Comparison of ENCODE assay signal across 1 cellular context in genomic region chr12:103401421-103401820, GRCh38.
TF ChIP-seq lines count a peak whose summit lies in the region.

No MANE protein-coding gene starts in this region.

TF ChIP-seq in HepG2, 621 proteins besides CTCF, POLR2A, EP300 and RAD21 (continued from another document):
- TF ChIP-seq AHDC1 (CRISPR knock-in tag; IDR thresholded peaks at IDR 0.05; ENCODE audit: borderline replicate concordance) (no peak), FOXA3 (CRISPR knock-in tag; IDR thresholded peaks at IDR 0.05) (no peak), ZNF891 (CRISPR knock-in tag; IDR thresholded peaks at IDR 0.05) (no peak), ZNF747 (CRISPR knock-in tag; IDR thresholded peaks at IDR 0.05; ENCODE audit: borderline replicate concordance) (no peak), MYC (CRISPR knock-in tag; IDR thresholded peaks at IDR 0.05; ENCODE audit: borderline replicate concordance) (no peak), NFE2 (CRISPR knock-in tag; IDR thresholded peaks at IDR 0.05) (peak; percentile 48; the same call in 1 of the 2 replicates), ZNF761 (CRISPR knock-in tag; conservative IDR thresholded peaks at IDR 0.05) (no peak), MAFF (IDR thresholded peaks at IDR 0.05; ENCODE audit: low read depth, low read length) (peak; percentile 23; the same call in 1 of the 2 replicates), ATF5 (CRISPR knock-in tag; IDR thresholded peaks at IDR 0.05; ENCODE audit: low read depth) (no peak), TFE3 (CRISPR knock-in tag; IDR thresholded peaks at IDR 0.05) (no peak), ZNF326 (CRISPR knock-in tag; IDR thresholded peaks at IDR 0.05; ENCODE audit: borderline replicate concordance) (no peak), NR0B2 (CRISPR knock-in tag; IDR thresholded peaks at IDR 0.05) (no peak), ZMYM2 (CRISPR knock-in tag; IDR thresholded peaks at IDR 0.05) (no peak), HDAC1 (CRISPR knock-in tag; IDR thresholded peaks at IDR 0.05) (no peak), NFE2L2 (IDR thresholded peaks at IDR 0.05; ENCODE audit: low read length) (peak; percentile 59; the same call in 1 of the 2 replicates), STAG1 (CRISPR knock-in tag; IDR thresholded peaks at IDR 0.05) (peak; percentile 52), SKIL (CRISPR knock-in tag; IDR thresholded peaks at IDR 0.05; ENCODE audit: borderline replicate concordance) (no peak), FOSL1 (CRISPR knock-in tag; IDR thresholded peaks at IDR 0.05; ENCODE audit: borderline replicate concordance) (peak; percentile 36; the same call in 1 of the 2 replicates), THAP11 (CRISPR knock-in tag; IDR thresholded peaks at IDR 0.05) (no peak), CENPT (CRISPR knock-in tag; IDR thresholded peaks at IDR 0.05; ENCODE audit: low read depth) (no peak), SMC3 (IDR thresholded peaks at IDR 0.05; ENCODE audit: low read length) (peak; percentile 2; the same call in 1 of the 2 replicates), ATF3 (CRISPR knock-in tag; IDR thresholded peaks at IDR 0.05) (peak; percentile 74), ZNF773 (CRISPR knock-in tag; IDR thresholded peaks at IDR 0.05; ENCODE audit: borderline replicate concordance) (no peak), GLMP (CRISPR knock-in tag; IDR thresholded peaks at IDR 0.05; ENCODE audit: borderline replicate concordance) (no peak), SUZ12 (IDR thresholded peaks at IDR 0.05; ENCODE audit: low read depth, low read length) (no peak), SP4 (CRISPR knock-in tag; IDR thresholded peaks at IDR 0.05) (no peak), JUND (CRISPR knock-in tag; IDR thresholded peaks at IDR 0.05) (peak; percentile 70), AHR (CRISPR knock-in tag; IDR thresholded peaks at IDR 0.05) (no peak), MAFK (conservative IDR thresholded peaks at IDR 0.05 in 1 of 2, IDR thresholded peaks at IDR 0.05 in 1 of 2; ENCODE audit: low read length in 2 of 2) (0 out of 4 replicates have a peak, but pooled peaks of 1 of the 2 experiments have one; percentile 9), PPARG (CRISPR knock-in tag; conservative IDR thresholded peaks at IDR 0.05) (no peak), ZSCAN21 (CRISPR knock-in tag; IDR thresholded peaks at IDR 0.05; ENCODE audit: borderline replicate concordance) (no peak), HCFC1 (IDR thresholded peaks at IDR 0.05; ENCODE audit: low read depth, low read length) (no peak), FOSL2 (CRISPR knock-in tag; IDR thresholded peaks at IDR 0.05) (peak; percentile 92), TEAD3 (CRISPR knock-in tag; optimal IDR thresholded peaks at IDR 0.05; ENCODE audit: borderline replicate concordance) (peak; percentile 46), ZBTB33 (CRISPR knock-in tag; IDR thresholded peaks at IDR 0.05) (no peak)
